ENCODE assay signal across 1 cellular context in the genomic region with DNA sequence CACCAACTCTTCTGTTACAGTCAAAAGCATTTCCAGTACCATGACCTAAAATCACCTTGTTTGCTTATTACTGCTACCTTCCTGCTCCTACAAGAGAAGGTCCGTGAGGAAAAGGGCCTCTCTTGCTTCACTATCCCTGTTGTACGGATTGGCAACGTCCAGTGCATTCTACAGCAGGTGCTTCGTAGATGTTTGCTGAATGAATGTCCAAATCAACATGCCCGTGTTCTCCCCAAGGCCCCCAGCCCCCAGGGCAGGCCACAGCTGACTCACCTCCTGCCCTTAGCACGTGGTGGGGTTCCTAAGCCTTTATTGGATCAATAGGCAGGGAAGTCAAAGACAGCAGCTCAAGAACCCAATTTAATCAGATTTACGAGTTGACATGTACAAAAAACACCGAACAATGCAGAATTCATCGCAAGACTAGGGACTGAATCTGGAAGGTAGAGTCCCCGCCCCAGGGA.
TF ChIP-seq lines count a peak whose summit lies in the region.

No MANE protein-coding gene starts in this region.

TF ChIP-seq in K562, 482 proteins besides CTCF, POLR2A, EP300 and RAD21 (continued from another document):
- no peak; the same call in 1 of the 2 replicates for TF ChIP-seq FOSL1 (tag; conservative IDR thresholded peaks at IDR 0.05)
- TF ChIP-seq ZNF217 (CRISPR knock-in tag; IDR thresholded peaks at IDR 0.05): no peak
